Comparison of ENCODE assay signal across 9 cellular contexts in genomic region chr11:119742263-119742861, GRCh38. TPM values are rescaled to one million over a fixed set of nuclear protein-coding genes. Genes with fewer than 3 reads are reported as not detected.
DNase-seq lines count a peak whose midpoint lies in the region; FAIRE-seq and TF ChIP-seq lines count a peak whose summit lies in the region.
"Had no signal": no experiment of that assay in that cellular context is flagged by ENCODE, and none has a peak within 500 bp of the region (broad histone marks: within the 10 kb centered on the region; RNA-seq: fewer than 3 reads in every experiment).

No MANE protein-coding gene starts in this region.

- TF ChIP-seq POLR2A in GM12891 (IDR thresholded peaks at IDR 0.05; ENCODE audit: low read depth, low read length): no peak

- peaks cover 17% of the 10 kb centered on the region for H3K27me3 ChIP-seq in iPS-18a (ENCODE audit: control insufficient read depth, insufficient read depth, low read length)

- H3K4me3 Mint-ChIP-seq in activated naive CD4-positive, alpha-beta T cell treated with anti-CD3 and anti-CD28 coated beads for 36 hours: peak overlapping the region; percentile 36

- DNase-seq in NCI-H2227 treated with DMSO at 0.1 percent for 48 hours (lab: John Stamatoyannopoulos, UW) (peak; percentile 61), SKM-1 treated with dmso at 0.1 percent for 144 hours (lab: John Stamatoyannopoulos, UW; ENCODE audit: unreplicated experiment) (no peak), NCI-H510A (lab: John Stamatoyannopoulos, UW) (no peak), foreskin melanocyte (no peak), GM12891 (ENCODE audit: insufficient read length, low spot score) (no peak)
- peak; percentile 50 for DNase-seq in activated naive CD4-positive, alpha-beta T cell treated with anti-CD3 and anti-CD28 coated beads for 36 hours
- peak; percentile 34 for DNase-seq in stimulated activated CD8-positive, alpha-beta memory T cell treated with anti-CD3 and anti-CD28 coated beads, Interleukin-4, amount 100 ng/mL, for 48 hours

- H3K9ac ChIP-seq in iPS-18a (ENCODE audit: low read length): no peak overlapping the region

- no peaks in the 10 kb centered on the region for H3K36me3 ChIP-seq in iPS-18a (ENCODE audit: control insufficient read depth, low read depth, low read length)

- no peak overlapping the region for H3K27ac ChIP-seq in iPS-18a (ENCODE audit: low read length)

- no peak overlapping the region for H3K27ac Mint-ChIP-seq in activated naive CD4-positive, alpha-beta T cell treated with anti-CD3 and anti-CD28 coated beads for 36 hours

- no peaks in the 10 kb centered on the region for H3K9me3 ChIP-seq in iPS-18a (ENCODE audit: control insufficient read depth, low read depth, low read length)

- no peaks in the 10 kb centered on the region for H3K36me3 Mint-ChIP-seq in activated naive CD4-positive, alpha-beta T cell treated with anti-CD3 and anti-CD28 coated beads for 36 hours (ENCODE audit: low read depth)

- H3K4me3 ChIP-seq in iPS-18a (ENCODE audit: low read length): peak overlapping the region; percentile 57
- H3K4me3 ChIP-seq: GM12878 had no signal

- peaks cover 11% of the 10 kb centered on the region for H3K4me1 Mint-ChIP-seq in activated naive CD4-positive, alpha-beta T cell treated with anti-CD3 and anti-CD28 coated beads for 36 hours (ENCODE audit: low read depth)

- no peaks in the 10 kb centered on the region for H3K9me3 Mint-ChIP-seq in activated naive CD4-positive, alpha-beta T cell treated with anti-CD3 and anti-CD28 coated beads for 36 hours

- peaks cover 7% of the 10 kb centered on the region for H3K4me1 ChIP-seq in iPS-18a (ENCODE audit: control insufficient read depth, low read depth, low read length)

- peaks cover 42% of the 10 kb centered on the region for H3K27me3 Mint-ChIP-seq in activated naive CD4-positive, alpha-beta T cell treated with anti-CD3 and anti-CD28 coated beads for 36 hours (ENCODE audit: low read depth)

- CTCF ChIA-PET in activated naive CD4-positive, alpha-beta T cell treated with anti-CD3 and anti-CD28 coated beads for 36 hours (lab: Charles Lee): interaction anchor here (2.0 kb wide), 1 partner anchor 13 kb away, joined by 7 read pairs; the partner anchor contains the start of gene NECTIN1

- no peak for FAIRE-seq in GM12891 (lab: Jason Lieb, UNC)

- intact Hi-C loops in activated naive CD4-positive, alpha-beta T cell treated with anti-CD3 and anti-CD28 coated beads for 36 hours (cut with micrococcal nuclease): loop anchor here (1.0 to 5.0 kb wide), 3 partner anchors 69 to 260 kb away; no protein-coding TSS in a partner anchor

TF ChIP-seq in GM12891, 5 proteins besides CTCF, POLR2A, EP300 and RAD21:
- TF ChIP-seq TAF1 (IDR thresholded peaks at IDR 0.05; ENCODE audit: low read depth, low read length) (no peak), PAX5 (IDR thresholded peaks at IDR 0.05; ENCODE audit: insufficient read depth, low read length, severe bottlenecking) (no peak), SPI1 (IDR thresholded peaks at IDR 0.05; ENCODE audit: low read depth, low read length) (no peak), POLR2AphosphoS5 (IDR thresholded peaks at IDR 0.05; ENCODE audit: low read depth, low read length) (no peak), POU2F2 (IDR thresholded peaks at IDR 0.05; ENCODE audit: low read depth, low read length) (no peak)

RNA-seq across cellular contexts. Expression of gene NECTIN1, which starts 13.4 kb away (rescaled TPM):
- 1 to 10 TPM; 2.0 to 2.5 TPM for total RNA-seq in activated naive CD4-positive, alpha-beta T cell treated with anti-CD3 and anti-CD28 coated beads for 36 hours
- polyA plus RNA-seq in GM12891 (2012; ENCODE audit: low read depth, missing spikeins): 5.6 TPM

Comparison
In these comparisons a context has a peak if more than half of its experiments do, and no peak if none do; other contexts are left out.
1. DNase-seq: peak in NCI-H2227 treated with DMSO at 0.1 percent for 48 hours (single experiment), activated naive CD4-positive, alpha-beta T cell treated with anti-CD3 and anti-CD28 coated beads for 36 hours (single experiment) and stimulated activated CD8-positive, alpha-beta memory T cell treated with anti-CD3 and anti-CD28 coated beads, Interleukin-4, amount 100 ng/mL, for 48 hours (single experiment); none in SKM-1 treated with dmso at 0.1 percent for 144 hours (single experiment), NCI-H510A (single experiment), foreskin melanocyte (single experiment) and GM12891 (single experiment).